27 cellular contexts compared by ENCODE assay signal in genomic region chr20:61684136-61684535, GRCh38.
"Had no signal": no experiment of that assay in that cellular context is flagged by ENCODE, and none has a peak within 500 bp of the region (broad histone marks: within the 10 kb centered on the region; RNA-seq: fewer than 3 reads in every experiment).

No MANE protein-coding gene starts in this region.

- H3K36me3 ChIP-seq: esophagus muscularis mucosa, neutrophil, uterus had no signal

- H3K4me1 ChIP-seq: uterus had no signal

- H3K36me3 Mint-ChIP-seq: stimulated activated effector memory CD8-positive, alpha-beta T cell treated with anti-CD3 and anti-CD28 coated beads, Interleukin-12 subunit alpha, Interleukin-12 subunit beta, amount 100 ng/mL, for 72 hours; type B pancreatic cell had no signal

- H3K4me3 Mint-ChIP-seq: activated B cell treated with CpG ODN at 0.5 μM for 24 hours; activated CD8-positive, alpha-beta T cell treated with anti-CD3 and anti-CD28 coated beads for 36 hours; activated T-cell treated with anti-CD3 and anti-CD28 coated beads, Interleukin-2, amount 50 U/mL, for 4 hours; activated T-helper 17 cell treated with anti-CD3 and anti-CD28 coated beads, Interleukin-2, amount 50 U/mL, for 72 hours; dendritic cell treated with granulocyte-macrophage colony-stimulating factor and Interleukin-4, amounts not matched to agents 40 ng/mL and 50 ng/mL, for 4 days; nephron; stimulated activated effector memory CD8-positive, alpha-beta T cell treated with anti-CD3 and anti-CD28 coated beads, Interleukin-12 subunit alpha, Interleukin-12 subunit beta, amount 100 ng/mL, for 72 hours; stimulated activated naive CD8-positive, alpha-beta T cell treated with anti-CD3 and anti-CD28 coated beads, Interleukin-15, Interleukin-2, amounts not matched to agents 100 ng/mL and 50 ng/mL, for 24 hours; T-helper 17 cell; type B pancreatic cell had no signal

- FAIRE-seq: astrocyte, small intestine had no signal

- DNase-seq: activated B cell treated with CpG ODN at 0.5 μM for 24 hours; activated CD4-positive, alpha-beta T cell treated with anti-CD3 and anti-CD28 coated beads, Interleukin-2, amount 50 U/mL, for 1 hour; activated CD8-positive, alpha-beta T cell treated with anti-CD3 and anti-CD28 coated beads for 36 hours; activated gamma-delta T cell treated with Interleukin-2 at 50 U/mL for 16 hours; activated naive CD4-positive, alpha-beta T cell treated with anti-CD3 and anti-CD28 coated beads, Interleukin-2, amount 50 U/mL, for 16 hours; activated T-cell treated with anti-CD3 and anti-CD28 coated beads, Interleukin-2, amount 50 U/mL, for 4 hours; amniotic stem cell; central memory CD4-positive, alpha-beta T cell; foreskin melanocyte; islet precursor cell; left colon; mesendoderm; retina; small intestine; stimulated activated CD4-positive, alpha-beta T cell treated with anti-CD3 and anti-CD28 coated beads, Interleukin-4, amount 100 ng/mL, for 24 hours; T-helper 17 cell; uterus had no signal

- H3K27me3 ChIP-seq: neutrophil, uterus had no signal

- H3K27me3 Mint-ChIP-seq: activated B cell treated with CpG ODN at 0.5 μM for 24 hours; activated CD8-positive, alpha-beta T cell treated with anti-CD3 and anti-CD28 coated beads for 36 hours; activated T-helper 17 cell treated with anti-CD3 and anti-CD28 coated beads, Interleukin-2, amount 50 U/mL, for 72 hours; dendritic cell treated with granulocyte-macrophage colony-stimulating factor and Interleukin-4, amounts not matched to agents 40 ng/mL and 50 ng/mL, for 4 days; stimulated activated naive CD8-positive, alpha-beta T cell treated with anti-CD3 and anti-CD28 coated beads, Interleukin-15, Interleukin-2, amounts not matched to agents 100 ng/mL and 50 ng/mL, for 24 hours; T-helper 17 cell had no signal

- H3K27ac ChIP-seq: esophagus muscularis mucosa, neutrophil, uterus had no signal

- H3K9me3 Mint-ChIP-seq: activated B cell treated with CpG ODN at 0.5 μM for 24 hours; activated CD8-positive, alpha-beta T cell treated with anti-CD3 and anti-CD28 coated beads for 36 hours; activated T-cell treated with anti-CD3 and anti-CD28 coated beads, Interleukin-2, amount 50 U/mL, for 4 hours; activated T-helper 17 cell treated with anti-CD3 and anti-CD28 coated beads, Interleukin-2, amount 50 U/mL, for 72 hours; dendritic cell treated with granulocyte-macrophage colony-stimulating factor and Interleukin-4, amounts not matched to agents 40 ng/mL and 50 ng/mL, for 4 days; nephron; stimulated activated naive CD8-positive, alpha-beta T cell treated with anti-CD3 and anti-CD28 coated beads, Interleukin-15, Interleukin-2, amounts not matched to agents 100 ng/mL and 50 ng/mL, for 24 hours; type B pancreatic cell had no signal

- H3K4me1 Mint-ChIP-seq: activated B cell treated with CpG ODN at 0.5 μM for 24 hours; activated T-helper 17 cell treated with anti-CD3 and anti-CD28 coated beads, Interleukin-2, amount 50 U/mL, for 72 hours had no signal

- H3K9me3 ChIP-seq: esophagus muscularis mucosa, neutrophil, uterus had no signal

- H3K4me3 ChIP-seq: esophagus muscularis mucosa, uterus had no signal

- ATAC-seq: activated CD8-positive, alpha-beta T cell treated with anti-CD3 and anti-CD28 coated beads for 36 hours; activated T-cell treated with anti-CD3 and anti-CD28 coated beads, Interleukin-2, amount 50 U/mL, for 4 hours; activated T-helper 17 cell treated with anti-CD3 and anti-CD28 coated beads, Interleukin-2, amount 50 U/mL, for 72 hours; left colon; sciatic nerve; stimulated activated effector memory CD8-positive, alpha-beta T cell treated with anti-CD3 and anti-CD28 coated beads, Interleukin-12 subunit alpha, Interleukin-12 subunit beta, amount 100 ng/mL, for 72 hours; T-helper 17 cell had no signal

- H3K27ac Mint-ChIP-seq: activated B cell treated with CpG ODN at 0.5 μM for 24 hours; activated CD8-positive, alpha-beta T cell treated with anti-CD3 and anti-CD28 coated beads for 36 hours; activated T-helper 17 cell treated with anti-CD3 and anti-CD28 coated beads, Interleukin-2, amount 50 U/mL, for 72 hours; dendritic cell treated with granulocyte-macrophage colony-stimulating factor and Interleukin-4, amounts not matched to agents 40 ng/mL and 50 ng/mL, for 4 days; nephron; stimulated activated effector memory CD8-positive, alpha-beta T cell treated with anti-CD3 and anti-CD28 coated beads, Interleukin-12 subunit alpha, Interleukin-12 subunit beta, amount 100 ng/mL, for 72 hours; stimulated activated naive CD8-positive, alpha-beta T cell treated with anti-CD3 and anti-CD28 coated beads, Interleukin-15, Interleukin-2, amounts not matched to agents 100 ng/mL and 50 ng/mL, for 24 hours; T-helper 17 cell; type B pancreatic cell had no signal
